ENCODE assay signal across 1 cellular context in genomic region chr2:218419630-218420216, GRCh38.
TF ChIP-seq lines count a peak whose summit lies in the region.

No MANE protein-coding gene starts in this region.

TF ChIP-seq in HepG2, 621 proteins besides CTCF, POLR2A, EP300 and RAD21 (continued from another document and continues in another):
- TF ChIP-seq KIAA2018 (CRISPR knock-in tag; IDR thresholded peaks at IDR 0.05; ENCODE audit: borderline replicate concordance) (0 out of 2 replicates have a peak, but pooled peaks have one; percentile 25), CAMTA2 (CRISPR knock-in tag; IDR thresholded peaks at IDR 0.05; ENCODE audit: borderline replicate concordance) (peak; percentile 29; the same call in 1 of the 2 replicates), ZNF720 (CRISPR knock-in tag; IDR thresholded peaks at IDR 0.05) (no peak), XRCC5 (optimal IDR thresholded peaks at IDR 0.05; ENCODE audit: low read length) (peak; percentile 44), PATZ1 (CRISPR knock-in tag; IDR thresholded peaks at IDR 0.05) (no peak), ZBTB34 (CRISPR knock-in tag; IDR thresholded peaks at IDR 0.05) (0 out of 2 replicates have a peak, but pooled peaks have one; percentile 31), RAD51 (IDR thresholded peaks at IDR 0.05; ENCODE audit: borderline replicate concordance) (no peak), IRF2 (CRISPR knock-in tag; IDR thresholded peaks at IDR 0.05) (no peak), SIN3B (IDR thresholded peaks at IDR 0.05; ENCODE audit: low read length) (no peak), SATB2 (CRISPR knock-in tag; IDR thresholded peaks at IDR 0.05) (no peak), ZNF552 (CRISPR knock-in tag; IDR thresholded peaks at IDR 0.05; ENCODE audit: borderline replicate concordance) (no peak), ZNF710 (CRISPR knock-in tag; IDR thresholded peaks at IDR 0.05; ENCODE audit: borderline replicate concordance) (peak; percentile 39; the same call in 1 of the 2 replicates), ZNF24 (IDR thresholded peaks at IDR 0.05) (no peak), TAF15 (IDR thresholded peaks at IDR 0.05; ENCODE audit: low read depth, low read length, poor library complexity, severe bottlenecking) (no peak), ZNF839 (CRISPR knock-in tag; IDR thresholded peaks at IDR 0.05; ENCODE audit: borderline replicate concordance) (0 out of 2 replicates have a peak, but pooled peaks have one; percentile 43), ZKSCAN8 (CRISPR knock-in tag; IDR thresholded peaks at IDR 0.05; ENCODE audit: borderline replicate concordance) (no peak), NFKBIZ (CRISPR knock-in tag; IDR thresholded peaks at IDR 0.05) (no peak), ZNF644 (CRISPR knock-in tag; IDR thresholded peaks at IDR 0.05; ENCODE audit: low read depth) (no peak), ZNF333 (CRISPR knock-in tag; IDR thresholded peaks at IDR 0.05; ENCODE audit: borderline replicate concordance) (peak; percentile 27; the same call in 1 of the 2 replicates), TFDP1 (CRISPR knock-in tag; IDR thresholded peaks at IDR 0.05; ENCODE audit: borderline replicate concordance) (no peak), BRD4 (CRISPR knock-in tag; IDR thresholded peaks at IDR 0.05) (0 out of 2 replicates have a peak, but pooled peaks have one; percentile 16), ZNF792 (CRISPR knock-in tag; IDR thresholded peaks at IDR 0.05) (no peak), MEIS2 (CRISPR knock-in tag; IDR thresholded peaks at IDR 0.05) (0 out of 2 replicates have a peak, but pooled peaks have one; percentile 10), GPBP1L1 (CRISPR knock-in tag; IDR thresholded peaks at IDR 0.05) (no peak), HOXD1 (CRISPR knock-in tag; IDR thresholded peaks at IDR 0.05) (no peak), NRL (CRISPR knock-in tag; IDR thresholded peaks at IDR 0.05; ENCODE audit: borderline replicate concordance) (0 out of 2 replicates have a peak, but pooled peaks have one; percentile 45), CBX2 (IDR thresholded peaks at IDR 0.05; ENCODE audit: low read depth, low read length) (no peak), CBX2 (CRISPR knock-in tag; IDR thresholded peaks at IDR 0.05; ENCODE audit: low read depth) (no peak), SNRNP70 (IDR thresholded peaks at IDR 0.05; ENCODE audit: low read depth, low read length) (no peak)
- TF ChIP-seq, protein P1, sequence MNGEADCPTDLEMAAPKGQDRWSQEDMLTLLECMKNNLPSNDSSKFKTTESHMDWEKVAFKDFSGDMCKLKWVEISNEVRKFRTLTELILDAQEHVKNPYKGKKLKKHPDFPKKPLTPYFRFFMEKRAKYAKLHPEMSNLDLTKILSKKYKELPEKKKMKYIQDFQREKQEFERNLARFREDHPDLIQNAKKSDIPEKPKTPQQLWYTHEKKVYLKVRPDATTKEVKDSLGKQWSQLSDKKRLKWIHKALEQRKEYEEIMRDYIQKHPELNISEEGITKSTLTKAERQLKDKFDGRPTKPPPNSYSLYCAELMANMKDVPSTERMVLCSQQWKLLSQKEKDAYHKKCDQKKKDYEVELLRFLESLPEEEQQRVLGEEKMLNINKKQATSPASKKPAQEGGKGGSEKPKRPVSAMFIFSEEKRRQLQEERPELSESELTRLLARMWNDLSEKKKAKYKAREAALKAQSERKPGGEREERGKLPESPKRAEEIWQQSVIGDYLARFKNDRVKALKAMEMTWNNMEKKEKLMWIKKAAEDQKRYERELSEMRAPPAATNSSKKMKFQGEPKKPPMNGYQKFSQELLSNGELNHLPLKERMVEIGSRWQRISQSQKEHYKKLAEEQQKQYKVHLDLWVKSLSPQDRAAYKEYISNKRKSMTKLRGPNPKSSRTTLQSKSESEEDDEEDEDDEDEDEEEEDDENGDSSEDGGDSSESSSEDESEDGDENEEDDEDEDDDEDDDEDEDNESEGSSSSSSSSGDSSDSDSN (CRISPR knock-in tag; IDR thresholded peaks at IDR 0.05): peak; percentile 39; the same call in 1 of the 2 replicates
- TF ChIP-seq, protein P2, sequence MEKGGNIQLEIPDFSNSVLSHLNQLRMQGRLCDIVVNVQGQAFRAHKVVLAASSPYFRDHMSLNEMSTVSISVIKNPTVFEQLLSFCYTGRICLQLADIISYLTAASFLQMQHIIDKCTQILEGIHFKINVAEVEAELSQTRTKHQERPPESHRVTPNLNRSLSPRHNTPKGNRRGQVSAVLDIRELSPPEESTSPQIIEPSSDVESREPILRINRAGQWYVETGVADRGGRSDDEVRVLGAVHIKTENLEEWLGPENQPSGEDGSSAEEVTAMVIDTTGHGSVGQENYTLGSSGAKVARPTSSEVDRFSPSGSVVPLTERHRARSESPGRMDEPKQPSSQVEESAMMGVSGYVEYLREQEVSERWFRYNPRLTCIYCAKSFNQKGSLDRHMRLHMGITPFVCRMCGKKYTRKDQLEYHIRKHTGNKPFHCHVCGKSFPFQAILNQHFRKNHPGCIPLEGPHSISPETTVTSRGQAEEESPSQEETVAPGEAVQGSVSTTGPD (CRISPR knock-in tag; IDR thresholded peaks at IDR 0.05): 0 out of 2 replicates have a peak, but pooled peaks have one; percentile 64
- TF ChIP-seq, protein P3, sequence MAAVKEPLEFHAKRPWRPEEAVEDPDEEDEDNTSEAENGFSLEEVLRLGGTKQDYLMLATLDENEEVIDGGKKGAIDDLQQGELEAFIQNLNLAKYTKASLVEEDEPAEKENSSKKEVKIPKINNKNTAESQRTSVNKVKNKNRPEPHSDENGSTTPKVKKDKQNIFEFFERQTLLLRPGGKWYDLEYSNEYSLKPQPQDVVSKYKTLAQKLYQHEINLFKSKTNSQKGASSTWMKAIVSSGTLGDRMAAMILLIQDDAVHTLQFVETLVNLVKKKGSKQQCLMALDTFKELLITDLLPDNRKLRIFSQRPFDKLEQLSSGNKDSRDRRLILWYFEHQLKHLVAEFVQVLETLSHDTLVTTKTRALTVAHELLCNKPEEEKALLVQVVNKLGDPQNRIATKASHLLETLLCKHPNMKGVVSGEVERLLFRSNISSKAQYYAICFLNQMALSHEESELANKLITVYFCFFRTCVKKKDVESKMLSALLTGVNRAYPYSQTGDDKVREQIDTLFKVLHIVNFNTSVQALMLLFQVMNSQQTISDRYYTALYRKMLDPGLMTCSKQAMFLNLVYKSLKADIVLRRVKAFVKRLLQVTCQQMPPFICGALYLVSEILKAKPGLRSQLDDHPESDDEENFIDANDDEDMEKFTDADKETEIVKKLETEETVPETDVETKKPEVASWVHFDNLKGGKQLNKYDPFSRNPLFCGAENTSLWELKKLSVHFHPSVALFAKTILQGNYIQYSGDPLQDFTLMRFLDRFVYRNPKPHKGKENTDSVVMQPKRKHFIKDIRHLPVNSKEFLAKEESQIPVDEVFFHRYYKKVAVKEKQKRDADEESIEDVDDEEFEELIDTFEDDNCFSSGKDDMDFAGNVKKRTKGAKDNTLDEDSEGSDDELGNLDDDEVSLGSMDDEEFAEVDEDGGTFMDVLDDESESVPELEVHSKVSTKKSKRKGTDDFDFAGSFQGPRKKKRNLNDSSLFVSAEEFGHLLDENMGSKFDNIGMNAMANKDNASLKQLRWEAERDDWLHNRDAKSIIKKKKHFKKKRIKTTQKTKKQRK (IDR thresholded peaks at IDR 0.05; ENCODE audit: low read length): no peak
